In the genomic region with DNA sequence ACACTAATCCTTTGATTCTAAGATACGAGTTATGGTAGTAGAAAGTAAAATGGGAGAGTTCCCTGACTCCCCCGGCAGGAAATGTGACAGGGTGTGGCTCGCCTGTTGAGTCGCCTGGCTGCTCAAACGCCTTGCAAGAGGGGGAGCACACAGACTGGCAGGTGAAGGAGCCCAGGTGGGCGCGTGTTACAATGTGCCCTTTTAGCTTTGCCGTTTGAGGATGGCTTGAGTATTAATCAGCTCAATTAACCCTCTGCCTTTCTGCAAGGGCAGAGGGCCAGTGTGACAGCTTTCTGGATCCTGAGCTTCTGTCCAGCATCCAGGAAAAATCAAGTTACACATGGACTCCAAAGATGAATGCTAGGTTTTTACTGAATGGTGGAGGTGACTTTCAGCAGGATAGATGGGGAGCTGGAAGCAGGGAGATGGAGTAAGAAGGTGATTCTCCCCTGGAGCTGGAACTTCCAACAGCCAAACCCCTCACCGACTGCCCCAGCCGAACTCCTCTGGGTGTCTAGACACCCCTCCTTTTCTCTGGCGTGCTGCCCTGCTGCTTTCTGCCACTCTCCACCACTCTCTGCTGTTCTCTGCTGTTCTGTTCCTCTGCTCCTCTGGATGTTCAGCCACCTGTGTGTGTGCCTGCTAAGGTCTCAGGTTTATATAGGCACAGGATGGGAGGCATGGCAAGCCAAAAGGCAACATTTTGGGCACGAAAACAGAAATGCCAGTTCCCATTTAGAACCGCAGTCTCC, we compare ENCODE assay signal across 22 cellular contexts.
"Had no signal": no experiment of that assay in that cellular context is flagged by ENCODE, and none has a peak within 500 bp of the region (broad histone marks: within the 10 kb centered on the region; RNA-seq: fewer than 3 reads in every experiment).

No MANE protein-coding gene starts in this region.

- H3K9me3 Mint-ChIP-seq: activated B cell treated with CpG ODN at 0.5 μM for 24 hours; activated T-helper 2 cell treated with anti-CD3 and anti-CD28 coated beads, Interferon-gamma antibody, Interleukin-2, Interleukin-4, amounts not matched to agents 10 μg/mL and 5 μg/mL and 100 μg/mL, durations not matched to agents 14 hours and 24 hours and 36 hours; brain; neural progenitor cell; stimulated activated naive CD8-positive, alpha-beta T cell treated with anti-CD3 and anti-CD28 coated beads, Interleukin-15, Interleukin-2, amounts not matched to agents 100 ng/mL and 50 ng/mL, for 24 hours had no signal

- ATAC-seq: activated CD8-positive, alpha-beta T cell treated with anti-CD3 and anti-CD28 coated beads, Interleukin-2, amount 10 ng/mL, durations not matched to agents 7 days and 5 days; gastrocnemius medialis; left ventricle myocardium superior; naive thymus-derived CD4-positive, alpha-beta T cell; psoas muscle; right cardiac atrium had no signal

- H3K36me3 ChIP-seq: gastrocnemius medialis, neural progenitor cell, tibial nerve, vagina had no signal

- H3K4me1 ChIP-seq: gastrocnemius medialis, psoas muscle, tibial nerve, vagina had no signal

- H2AFZ ChIP-seq: neural progenitor cell had no signal

- H3K27ac ChIP-seq: coronary artery, gastrocnemius medialis, neural progenitor cell, psoas muscle, tibial nerve, vagina had no signal

- H3K4me2 ChIP-seq: neural progenitor cell had no signal

- FAIRE-seq: endometrium, TTC549 had no signal

- H3K4me1 Mint-ChIP-seq: activated B cell treated with CpG ODN at 0.5 μM for 24 hours; activated naive CD8-positive, alpha-beta T cell treated with anti-CD3 and anti-CD28 coated beads, Interleukin-2, amount 10 ng/mL, durations not matched to agents 7 days and 5 days; memory B cell; naive thymus-derived CD4-positive, alpha-beta T cell had no signal

- H3K27me3 ChIP-seq: gastrocnemius medialis, neural progenitor cell, tibial nerve, vagina had no signal

- H3K36me3 Mint-ChIP-seq: activated naive CD8-positive, alpha-beta T cell treated with anti-CD3 and anti-CD28 coated beads, Interleukin-2, amount 10 ng/mL, durations not matched to agents 7 days and 5 days; brain; memory B cell; naive thymus-derived CD4-positive, alpha-beta T cell; neural progenitor cell had no signal

- H3K4me3 ChIP-seq: coronary artery, gastrocnemius medialis, neural progenitor cell, psoas muscle, tibial nerve, vagina had no signal

- H3K9me3 ChIP-seq: gastrocnemius medialis, psoas muscle, tibial nerve, vagina had no signal

- H3K27me3 Mint-ChIP-seq: activated B cell treated with CpG ODN at 0.5 μM for 24 hours; activated naive CD8-positive, alpha-beta T cell treated with anti-CD3 and anti-CD28 coated beads, Interleukin-2, amount 10 ng/mL, durations not matched to agents 7 days and 5 days; activated T-cell treated with anti-CD3 and anti-CD28 coated beads, Interleukin-2, amount 50 U/mL, for 24 hours; brain; memory B cell; naive thymus-derived CD4-positive, alpha-beta T cell; stimulated activated naive CD8-positive, alpha-beta T cell treated with anti-CD3 and anti-CD28 coated beads, Interleukin-15, Interleukin-2, amounts not matched to agents 100 ng/mL and 50 ng/mL, for 24 hours had no signal

- H3K4me3 Mint-ChIP-seq: activated B cell treated with CpG ODN at 0.5 μM for 24 hours; activated CD8-positive, alpha-beta T cell treated with anti-CD3 and anti-CD28 coated beads, Interleukin-2, amount 10 ng/mL, durations not matched to agents 7 days and 5 days; activated naive CD8-positive, alpha-beta T cell treated with anti-CD3 and anti-CD28 coated beads, Interleukin-2, amount 10 ng/mL, durations not matched to agents 7 days and 5 days; activated T-cell treated with anti-CD3 and anti-CD28 coated beads, Interleukin-2, amount 50 U/mL, for 24 hours; brain; memory B cell; naive thymus-derived CD4-positive, alpha-beta T cell; neural progenitor cell; stimulated activated naive CD8-positive, alpha-beta T cell treated with anti-CD3 and anti-CD28 coated beads, Interleukin-15, Interleukin-2, amounts not matched to agents 100 ng/mL and 50 ng/mL, for 24 hours had no signal

- H3K9ac ChIP-seq: neural progenitor cell had no signal

- DNase-seq: activated B cell treated with CpG ODN at 0.5 μM for 24 hours; activated CD4-positive, alpha-beta T cell treated with anti-CD3 and anti-CD28 coated beads for 48 hours; activated CD8-positive, alpha-beta T cell treated with anti-CD3 and anti-CD28 coated beads, Interleukin-2, amount 10 ng/mL, durations not matched to agents 7 days and 5 days; activated naive CD4-positive, alpha-beta T cell treated with Interleukin-2 at 50 U/mL for 16 hours; activated naive CD8-positive, alpha-beta T cell treated with anti-CD3 and anti-CD28 coated beads, Interleukin-2, amount 10 ng/mL, durations not matched to agents 7 days and 5 days; activated T-cell treated with anti-CD3 and anti-CD28 coated beads, Interleukin-2, amount 50 U/mL, for 24 hours; gastrocnemius medialis; head of caudate nucleus; left ventricle myocardium superior; naive thymus-derived CD4-positive, alpha-beta T cell; psoas muscle; right cardiac atrium had no signal

- H3K27ac Mint-ChIP-seq: activated B cell treated with CpG ODN at 0.5 μM for 24 hours; activated CD8-positive, alpha-beta T cell treated with anti-CD3 and anti-CD28 coated beads, Interleukin-2, amount 10 ng/mL, durations not matched to agents 7 days and 5 days; activated naive CD8-positive, alpha-beta T cell treated with anti-CD3 and anti-CD28 coated beads, Interleukin-2, amount 10 ng/mL, durations not matched to agents 7 days and 5 days; activated T-cell treated with anti-CD3 and anti-CD28 coated beads, Interleukin-2, amount 50 U/mL, for 24 hours; activated T-helper 2 cell treated with anti-CD3 and anti-CD28 coated beads, Interferon-gamma antibody, Interleukin-2, Interleukin-4, amounts not matched to agents 10 μg/mL and 5 μg/mL and 100 μg/mL, durations not matched to agents 14 hours and 24 hours and 36 hours; brain; memory B cell; naive thymus-derived CD4-positive, alpha-beta T cell; neural progenitor cell; stimulated activated naive CD8-positive, alpha-beta T cell treated with anti-CD3 and anti-CD28 coated beads, Interleukin-15, Interleukin-2, amounts not matched to agents 100 ng/mL and 50 ng/mL, for 24 hours had no signal
